Comparison of ENCODE assay signal across 10 cellular contexts in the genomic region with DNA sequence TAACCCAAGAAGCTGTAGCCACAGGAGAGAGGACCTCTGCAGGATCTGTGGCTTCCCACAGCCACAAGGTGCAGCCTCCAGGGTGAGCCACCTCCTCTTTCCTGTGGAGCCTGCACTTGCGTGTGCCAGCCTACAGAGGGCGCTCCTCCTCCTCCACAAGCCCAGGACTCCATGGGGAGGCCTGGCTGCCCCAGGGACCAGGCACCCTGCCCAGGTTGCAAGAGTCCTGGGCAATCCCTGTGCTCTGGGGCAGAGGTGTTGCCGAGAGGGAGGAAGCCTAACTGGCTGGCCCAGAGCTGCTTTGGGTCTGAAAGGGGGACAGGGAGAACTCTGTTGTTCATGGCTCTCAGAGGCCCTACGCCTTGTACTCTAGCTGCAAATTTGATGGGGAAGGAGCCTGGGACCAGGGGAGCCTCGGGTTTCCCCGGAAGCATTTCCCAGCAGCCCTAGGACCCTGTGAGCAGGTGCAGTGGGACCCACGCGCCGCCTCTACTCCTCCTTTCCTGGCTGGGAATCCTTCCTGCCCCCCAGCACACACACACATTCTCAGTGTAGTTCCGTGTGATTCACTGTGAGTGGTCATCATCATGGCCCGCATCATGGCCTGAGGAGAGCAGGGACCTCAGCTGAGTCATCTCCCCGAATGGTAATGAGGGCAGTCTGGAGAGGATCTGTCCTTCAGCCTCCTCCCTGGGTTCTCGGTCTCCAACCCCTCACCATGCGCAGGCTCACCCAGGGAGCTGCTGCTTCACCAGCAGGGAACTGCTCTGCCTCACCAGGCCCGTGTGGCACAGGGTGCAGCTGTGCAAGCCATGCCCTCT. TPM values are rescaled to one million over a fixed set of nuclear protein-coding genes. Genes with fewer than 3 reads are reported as not detected.
DNase-seq lines count a peak whose midpoint lies in the region; ATAC-seq and TF ChIP-seq lines count a peak whose summit lies in the region.
"Had no signal": no experiment of that assay in that cellular context is flagged by ENCODE, and none has a peak within 500 bp of the region (broad histone marks: within the 10 kb centered on the region; RNA-seq: fewer than 3 reads in every experiment).

No MANE protein-coding gene starts in this region.

- no peaks in the 10 kb centered on the region for H4K20me1 ChIP-seq in hepatocyte (ENCODE audit: insufficient read depth, poor library complexity, severe bottlenecking)

- H3K4me1 ChIP-seq in hepatocyte (ENCODE audit: insufficient read depth) = no peaks in the 10 kb centered on the region

- TF ChIP-seq CTCF in hepatocyte (IDR thresholded peaks at IDR 0.05; ENCODE audit: poor library complexity) = peak; percentile 69

- no peaks in the 10 kb centered on the region for H3K9me3 ChIP-seq in hepatocyte (ENCODE audit: low read depth)

- H3K27ac ChIP-seq in hepatocyte = no peak overlapping the region
- H3K27ac ChIP-seq: SK-N-MC had no signal

- WGBS in hepatocyte (ENCODE audit: low lambda C conversion rate, missing lambda C conversion rate) = 78% methylated on average over 15 of the region's 15 CpGs

- H3K4me2 ChIP-seq in hepatocyte = no peak overlapping the region

- no peaks in the 10 kb centered on the region for H3K79me2 ChIP-seq in hepatocyte

- H2AFZ ChIP-seq in hepatocyte = no peak overlapping the region

- ATAC-seq in HG02623 (IDR thresholded peaks at IDR 0.05; ENCODE audit: unreplicated experiment) = no peak

- no peaks in the 10 kb centered on the region for H3K9me2 ChIP-seq in hepatocyte (replicated peaks; ENCODE audit: insufficient read depth)

- no peaks in the 10 kb centered on the region for H3K27me3 ChIP-seq in hepatocyte

- H3K36me3 ChIP-seq in hepatocyte (replicated peaks; ENCODE audit: insufficient read depth, low read depth) = no peaks in the 10 kb centered on the region

- DNase-seq in COLO668 (lab: John Stamatoyannopoulos, UW; ENCODE audit: unreplicated experiment) (peak; percentile 24), HS-27A (ENCODE audit: low read depth) (peak; percentile 93), SW 1271 (lab: John Stamatoyannopoulos, UW) (peak; percentile 34 to 77), amniotic stem cell (lab: John Stamatoyannopoulos, UW) (peak; percentile 59), hepatocyte (ENCODE audit: low spot score) (peak; percentile 67), NCI-H146 (lab: John Stamatoyannopoulos, UW) (no peak)
- DNase-seq in stimulated activated CD4-positive, alpha-beta T cell treated with anti-CD3 and anti-CD28 coated beads, Interleukin-1b, Interleukin-23, amount 100 ng/mL, for 4 hours (ENCODE audit: low read depth in 2 of 2) = peak; percentile 31 to 38

- no peak overlapping the region for H3K4me3 ChIP-seq in hepatocyte
- H3K4me3 ChIP-seq: SK-N-MC had no signal

RNA-seq across cellular contexts. Expression of a gene that starts 24.3 kb away (rescaled TPM):
- total RNA-seq in hepatocyte = not detected in 2 replicates
- polyA plus RNA-seq in hepatocyte = not detected in 2 replicates
- total RNA-seq: urinary bladder had no signal
- polyA plus RNA-seq: urinary bladder had no signal

RNA-seq across cellular contexts. Expression of a gene that starts 28.6 kb away (rescaled TPM):
- total RNA-seq in hepatocyte = 35.6 and 44.5 TPM in 2 replicates
- 96.9 and 136 TPM in 2 replicates for polyA plus RNA-seq in hepatocyte
